8 cellular contexts compared by ENCODE assay signal in the genomic region with DNA sequence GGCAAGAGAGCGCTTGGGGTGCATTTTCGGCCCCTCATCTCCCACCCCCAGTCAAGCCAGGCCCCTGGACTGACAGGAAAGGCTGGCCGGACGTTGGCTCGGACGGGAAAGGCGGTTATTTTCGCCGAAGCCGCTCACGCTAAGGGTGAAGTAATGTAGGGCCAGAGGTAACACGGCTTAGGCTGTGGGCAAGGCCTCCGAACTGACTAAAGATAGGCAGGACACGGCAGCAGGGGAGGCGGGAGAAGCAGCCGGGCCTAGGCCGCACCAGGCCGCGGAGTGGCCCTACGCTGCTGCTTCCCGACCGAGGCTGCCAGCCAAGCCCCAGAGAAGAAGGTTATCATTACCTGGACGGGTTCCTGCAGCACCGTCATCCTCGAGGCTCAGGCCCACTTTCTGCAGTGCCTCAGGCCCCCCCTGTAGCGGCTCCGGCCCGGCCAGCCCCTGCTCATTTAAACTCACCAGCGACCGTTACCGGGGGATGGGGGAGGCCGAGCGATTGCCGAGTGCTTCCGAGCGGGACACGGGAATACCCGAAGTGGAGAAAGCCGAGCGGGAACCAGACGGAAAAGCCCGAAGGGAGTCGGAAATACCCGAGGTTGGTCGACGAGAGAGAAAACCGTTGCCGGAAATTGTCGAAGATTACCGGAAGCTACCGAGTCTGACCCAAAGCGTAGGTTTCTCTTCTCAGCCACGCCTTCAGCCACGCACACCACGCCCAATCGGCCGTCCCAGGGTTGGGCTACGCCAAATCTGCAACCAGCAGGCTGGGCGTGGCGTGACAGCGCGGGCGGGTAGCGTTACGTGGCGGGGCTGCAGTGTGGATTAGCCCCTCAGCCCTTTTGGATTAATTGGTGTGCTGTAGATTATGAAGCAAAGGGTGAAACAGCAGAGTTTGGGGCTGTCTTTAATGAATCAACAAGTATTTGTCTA. TPM values are rescaled to one million over a fixed set of nuclear protein-coding genes. Genes with fewer than 3 reads are reported as not detected.
DNase-seq lines count a peak whose midpoint lies in the region; ATAC-seq and FAIRE-seq lines count a peak whose summit lies in the region.

A gene with protein sequence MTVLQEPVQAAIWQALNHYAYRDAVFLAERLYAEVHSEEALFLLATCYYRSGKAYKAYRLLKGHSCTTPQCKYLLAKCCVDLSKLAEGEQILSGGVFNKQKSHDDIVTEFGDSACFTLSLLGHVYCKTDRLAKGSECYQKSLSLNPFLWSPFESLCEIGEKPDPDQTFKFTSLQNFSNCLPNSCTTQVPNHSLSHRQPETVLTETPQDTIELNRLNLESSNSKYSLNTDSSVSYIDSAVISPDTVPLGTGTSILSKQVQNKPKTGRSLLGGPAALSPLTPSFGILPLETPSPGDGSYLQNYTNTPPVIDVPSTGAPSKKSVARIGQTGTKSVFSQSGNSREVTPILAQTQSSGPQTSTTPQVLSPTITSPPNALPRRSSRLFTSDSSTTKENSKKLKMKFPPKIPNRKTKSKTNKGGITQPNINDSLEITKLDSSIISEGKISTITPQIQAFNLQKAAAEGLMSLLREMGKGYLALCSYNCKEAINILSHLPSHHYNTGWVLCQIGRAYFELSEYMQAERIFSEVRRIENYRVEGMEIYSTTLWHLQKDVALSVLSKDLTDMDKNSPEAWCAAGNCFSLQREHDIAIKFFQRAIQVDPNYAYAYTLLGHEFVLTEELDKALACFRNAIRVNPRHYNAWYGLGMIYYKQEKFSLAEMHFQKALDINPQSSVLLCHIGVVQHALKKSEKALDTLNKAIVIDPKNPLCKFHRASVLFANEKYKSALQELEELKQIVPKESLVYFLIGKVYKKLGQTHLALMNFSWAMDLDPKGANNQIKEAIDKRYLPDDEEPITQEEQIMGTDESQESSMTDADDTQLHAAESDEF (minus strand): TSS at position 497 of the 933 bp plus-strand sequence. CDS start 123 bp downstream, at position 374.

- peak within 1 kb of the TSS; percentile 75 to 83 for H3K4me3 ChIP-seq in muscle layer of colon (ENCODE audit: low read depth in 1 of 2, low read length in 2 of 2)

- DNase-seq in DMS79 (lab: John Stamatoyannopoulos, UW) (peak; percentile 97), RCC 7860 (ENCODE audit: low spot score) (peak; percentile 96)
- DNase-seq in activated T-cell treated with anti-CD3 and anti-CD28 coated beads, Interleukin-2, amount 50 U/mL, for 72 hours, result peak; percentile 100
- DNase-seq in stimulated activated CD8-positive, alpha-beta memory T cell treated with anti-CD3 and anti-CD28 coated beads, Interleukin-7, amount 100 ng/mL, for 24 hours (ENCODE audit: low read depth), result peak; percentile 100

- no peaks in the 10 kb centered on the region for H3K27me3 Mint-ChIP-seq in activated T-cell treated with anti-CD3 and anti-CD28 coated beads, Interleukin-2, amount 50 U/mL, for 72 hours (ENCODE audit: low read depth)

- H3K9me3 ChIP-seq in KOPT-K1 (ENCODE audit: insufficient read depth, low read length, poor library complexity, severe bottlenecking) (no peaks in the 10 kb centered on the region), muscle layer of colon (ENCODE audit: low read length) (no peaks in the 10 kb centered on the region)

- peaks cover 15% of the 10 kb centered on the region for H3K36me3 ChIP-seq in KOPT-K1 (ENCODE audit: insufficient read depth, low read length)
- no peaks in the 10 kb centered on the region for H3K36me3 ChIP-seq in muscle layer of colon (ENCODE audit: insufficient read depth, low read length)

- H3K27me3 ChIP-seq in muscle layer of colon (ENCODE audit: control insufficient read depth in 1 of 2, insufficient read depth in 2 of 2, low read length in 2 of 2), result no peaks in the 10 kb centered on the region

- peak within 1 kb of the TSS; percentile 99 for H3K27ac Mint-ChIP-seq in activated T-cell treated with anti-CD3 and anti-CD28 coated beads, Interleukin-2, amount 50 U/mL, for 72 hours

- no peaks in the 10 kb centered on the region for H3K9me3 Mint-ChIP-seq in activated T-cell treated with anti-CD3 and anti-CD28 coated beads, Interleukin-2, amount 50 U/mL, for 72 hours

- peak; percentile 91 for FAIRE-seq in RCC 7860 (lab: Jason Lieb, UNC)

- peak within 1 kb of the TSS; percentile 93 to 96 for H3K4me3 Mint-ChIP-seq in activated T-cell treated with anti-CD3 and anti-CD28 coated beads, Interleukin-2, amount 50 U/mL, for 72 hours

- H3K4me1 ChIP-seq in muscle layer of colon (ENCODE audit: insufficient read depth, low read length), result peaks cover 28% of the 10 kb centered on the region

- peaks cover 2 to 10% of the 10 kb centered on the region in 2 donors for H3K36me3 Mint-ChIP-seq in activated T-cell treated with anti-CD3 and anti-CD28 coated beads, Interleukin-2, amount 50 U/mL, for 72 hours (ENCODE audit: insufficient read depth in 2 of 2)

- H3K9ac ChIP-seq in muscle layer of colon (ENCODE audit: low read length), result peak within 1 kb of the TSS; percentile 97

- peak within 1 kb of the TSS; percentile 98 for H3K27ac ChIP-seq in KOPT-K1 (ENCODE audit: low read depth, low read length, poor library complexity, severe bottlenecking)
- peak within 1 kb of the TSS; percentile 97 for H3K27ac ChIP-seq in muscle layer of colon (ENCODE audit: low read depth, low read length)

- peak; percentile 94 for ATAC-seq in GM21786 (IDR thresholded peaks at IDR 0.05; ENCODE audit: unreplicated experiment)
- peak; percentile 96 to 98 for ATAC-seq in activated T-cell treated with anti-CD3 and anti-CD28 coated beads, Interleukin-2, amount 50 U/mL, for 72 hours (replicated peaks in 1 of 2)
- peak; percentile 98 for ATAC-seq in esophagus mucosa

- peaks cover 41% of the 10 kb centered on the region for H3K4me1 Mint-ChIP-seq in activated T-cell treated with anti-CD3 and anti-CD28 coated beads, Interleukin-2, amount 50 U/mL, for 72 hours (ENCODE audit: low read depth)

RNA-seq across cellular contexts. Expression of the gene that starts here (rescaled TPM):
- 100 to 1,000 TPM; 124 to 146 TPM for total RNA-seq in activated T-cell treated with anti-CD3 and anti-CD28 coated beads, Interleukin-2, amount 50 U/mL, for 72 hours
- total RNA-seq in esophagus mucosa, result 50.6 TPM

Comparison
In these comparisons a context has a peak if more than half of its experiments do, and no peak if none do; other contexts are left out.
1. Peak in every context shown above with its lines: DNase-seq, ATAC-seq, H3K4me3 ChIP-seq and H3K27ac ChIP-seq.